Comparison of ENCODE assay signal across 9 cellular contexts in genomic region chrX:13463608-13464007, GRCh38.
DNase-seq lines count a peak whose midpoint lies in the region; ATAC-seq, FAIRE-seq and TF ChIP-seq lines count a peak whose summit lies in the region.
"Had no signal": no experiment of that assay in that cellular context is flagged by ENCODE, and none has a peak within 500 bp of the region (broad histone marks: within the 10 kb centered on the region; RNA-seq: fewer than 3 reads in every experiment).

No MANE protein-coding gene starts in this region.

- peak; percentile 51 for FAIRE-seq in A549 (lab: Jason Lieb, UNC)

- no peak for TF ChIP-seq POLR2A in A549 (IDR thresholded peaks at IDR 0.05; ENCODE audit: low read length)

- H3K4me3 ChIP-seq in A549, result no peak overlapping the region

- peaks cover 6% of the 10 kb centered on the region for H3K9me3 Mint-ChIP-seq in glutamatergic neuron (ENCODE audit: unreplicated experiment)
- H3K9me3 Mint-ChIP-seq in activated T-helper 2 cell treated with anti-CD3 and anti-CD28 coated beads, Interferon-gamma antibody, Interleukin-2, Interleukin-4, amounts not matched to agents 10 μg/mL and 5 μg/mL and 100 μg/mL, durations not matched to agents 14 hours and 24 hours and 36 hours, result peaks cover 11% of the 10 kb centered on the region

- H3K27me3 Mint-ChIP-seq in glutamatergic neuron (ENCODE audit: unreplicated experiment), result peaks cover 5% of the 10 kb centered on the region
- no peaks in the 10 kb centered on the region for H3K27me3 Mint-ChIP-seq in activated T-helper 2 cell treated with anti-CD3 and anti-CD28 coated beads, Interferon-gamma antibody, Interleukin-2, Interleukin-4, amounts not matched to agents 10 μg/mL and 5 μg/mL and 100 μg/mL, durations not matched to agents 14 hours and 24 hours and 36 hours (ENCODE audit: low read depth)

- ATAC-seq in A549 (no peak), HG03342 (IDR thresholded peaks at IDR 0.05; ENCODE audit: unreplicated experiment) (no peak)

- H3K4me2 ChIP-seq in A549, result no peak overlapping the region

- peak overlapping the region; percentile 63 for H3K4me3 Mint-ChIP-seq in glutamatergic neuron (ENCODE audit: unreplicated experiment)
- no peak overlapping the region for H3K4me3 Mint-ChIP-seq in activated T-helper 2 cell treated with anti-CD3 and anti-CD28 coated beads, Interferon-gamma antibody, Interleukin-2, Interleukin-4, amounts not matched to agents 10 μg/mL and 5 μg/mL and 100 μg/mL, durations not matched to agents 14 hours and 24 hours and 36 hours (ENCODE audit: low read depth)

- no peaks in the 10 kb centered on the region for H3K9me3 ChIP-seq in A549

- TF ChIP-seq RAD21 in A549 (conservative IDR thresholded peaks at IDR 0.05 in 1 of 2, IDR thresholded peaks at IDR 0.05 in 1 of 2), result no peak

- TF ChIP-seq CTCF in A549 (IDR thresholded peaks at IDR 0.05) (no peak), glutamatergic neuron (IDR thresholded peaks at IDR 0.05; ENCODE audit: partially characterized antibody, unreplicated experiment) (no peak)

- POLR2A ChIA-PET in A549 (lab: Yijun Ruan, JAX), result no interaction called here

- WGBS in A549 (ENCODE audit: missing lambda C conversion rate), result 73% methylated on average over 3 of the region's 3 CpGs

- CTCF ChIA-PET in A549 (lab: Yijun Ruan, JAX), result interaction anchor here (1.0 kb wide), 1 partner anchor 527 kb away, joined by 3 read pairs; no protein-coding TSS in a partner anchor

- H3K27ac ChIP-seq in A549, result no peak overlapping the region
- H3K27ac ChIP-seq: C4-2B had no signal

- H3K4me1 ChIP-seq in A549, result no peaks in the 10 kb centered on the region

- no peaks in the 10 kb centered on the region for H3K36me3 Mint-ChIP-seq in glutamatergic neuron (ENCODE audit: unreplicated experiment)
- peaks cover 3% of the 10 kb centered on the region for H3K36me3 Mint-ChIP-seq in activated T-helper 2 cell treated with anti-CD3 and anti-CD28 coated beads, Interferon-gamma antibody, Interleukin-2, Interleukin-4, amounts not matched to agents 10 μg/mL and 5 μg/mL and 100 μg/mL, durations not matched to agents 14 hours and 24 hours and 36 hours (ENCODE audit: low read depth)

- intact Hi-C loops in activated T-helper 2 cell treated with anti-CD3 and anti-CD28 coated beads, Interferon-gamma antibody, Interleukin-2, Interleukin-4, amounts not matched to agents 10 μg/mL and 5 μg/mL and 100 μg/mL, durations not matched to agents 14 hours and 24 hours and 36 hours (cut with micrococcal nuclease), result no loop called here

- DNase-seq in A549 (ENCODE audit: low read depth in 1 of 2, low spot score in 1 of 2), result peak in 1 of 2 experiments; percentile 6
- peak; percentile 98 for DNase-seq in LHCN-M2 (ENCODE audit: low read depth)
- DNase-seq in RKO (ENCODE audit: low spot score), result peak; percentile 57
- peak; percentile 24 for DNase-seq in glutamatergic neuron
- no peak for DNase-seq in activated T-helper 2 cell treated with anti-CD3 and anti-CD28 coated beads, Interferon-gamma antibody, Interleukin-2, Interleukin-4, amounts not matched to agents 10 μg/mL and 5 μg/mL and 100 μg/mL, durations not matched to agents 14 hours and 24 hours and 36 hours (ENCODE audit: low spot score)
- no peak for DNase-seq in activated T-cell treated with anti-CD3 and anti-CD28 coated beads, Interleukin-2, amount 50 U/mL, for 48 hours
- no peak for DNase-seq in 8988T

- H3K4me1 Mint-ChIP-seq in glutamatergic neuron (ENCODE audit: low read depth, unreplicated experiment), result peaks cover 5% of the 10 kb centered on the region
- peaks cover 4% of the 10 kb centered on the region for H3K4me1 Mint-ChIP-seq in activated T-helper 2 cell treated with anti-CD3 and anti-CD28 coated beads, Interferon-gamma antibody, Interleukin-2, Interleukin-4, amounts not matched to agents 10 μg/mL and 5 μg/mL and 100 μg/mL, durations not matched to agents 14 hours and 24 hours and 36 hours (ENCODE audit: low read depth)

- peak overlapping the region; percentile 96 for H3K27ac Mint-ChIP-seq in glutamatergic neuron (ENCODE audit: unreplicated experiment)
- no peak overlapping the region for H3K27ac Mint-ChIP-seq in activated T-helper 2 cell treated with anti-CD3 and anti-CD28 coated beads, Interferon-gamma antibody, Interleukin-2, Interleukin-4, amounts not matched to agents 10 μg/mL and 5 μg/mL and 100 μg/mL, durations not matched to agents 14 hours and 24 hours and 36 hours

- TF ChIP-seq EP300 in A549 (IDR thresholded peaks at IDR 0.05), result no peak

TF ChIP-seq in A549, 52 proteins besides CTCF, POLR2A, EP300 and RAD21:
- TF ChIP-seq CBX8 (IDR thresholded peaks at IDR 0.05) (no peak), CEBPB (IDR thresholded peaks at IDR 0.05) (peak; percentile 20 to 26; a peak in 1 of 4 replicates)

Comparison
In these comparisons a context has a peak if more than half of its experiments do, and no peak if none do; other contexts are left out.
1. DNase-seq: peak in LHCN-M2 (single experiment), RKO (single experiment) and glutamatergic neuron (single experiment); none in activated T-helper 2 cell treated with anti-CD3 and anti-CD28 coated beads, Interferon-gamma antibody, Interleukin-2, Interleukin-4, amounts not matched to agents 10 μg/mL and 5 μg/mL and 100 μg/mL, durations not matched to agents 14 hours and 24 hours and 36 hours (single experiment), activated T-cell treated with anti-CD3 and anti-CD28 coated beads, Interleukin-2, amount 50 U/mL, for 48 hours (0 of 2) and 8988T (single experiment).